17 cellular contexts compared by ENCODE assay signal in the genomic region with DNA sequence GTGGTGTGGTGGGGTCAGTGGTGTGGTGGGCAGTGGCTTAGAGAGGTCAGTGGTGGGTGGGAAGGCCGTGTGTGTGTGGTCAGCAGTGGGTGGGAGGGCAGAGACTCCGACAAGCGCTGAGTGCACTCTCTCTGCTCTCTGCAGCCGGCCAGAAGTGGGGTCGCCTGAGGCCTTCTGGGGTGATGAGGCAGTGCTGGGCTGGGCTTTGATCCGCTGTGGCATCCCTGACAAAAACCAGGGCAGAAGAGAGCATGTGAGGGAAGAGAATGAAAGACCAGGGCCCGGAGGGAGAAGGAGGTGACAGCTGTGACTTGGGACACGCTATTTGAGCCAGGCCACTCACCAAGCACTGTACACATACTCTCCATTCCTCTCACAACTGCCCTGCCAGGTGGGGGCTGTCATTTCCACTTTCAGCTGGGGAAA. TPM values are rescaled to one million over a fixed set of nuclear protein-coding genes. Genes with fewer than 3 reads are reported as not detected.
DNase-seq lines count a peak whose midpoint lies in the region; ATAC-seq and TF ChIP-seq lines count a peak whose summit lies in the region.
"Had no signal": no experiment of that assay in that cellular context is flagged by ENCODE, and none has a peak within 500 bp of the region (broad histone marks: within the 10 kb centered on the region; RNA-seq: fewer than 3 reads in every experiment).

No MANE protein-coding gene starts in this region.

- TF ChIP-seq CTCF in upper lobe of left lung (IDR thresholded peaks at IDR 0.05) (no peak), MCF 10A (IDR thresholded peaks at IDR 0.05; ENCODE audit: unreplicated experiment) (no peak)

- no peak for DNase-seq in stimulated activated naive CD8-positive, alpha-beta T cell treated with anti-CD3 and anti-CD28 coated beads, Interleukin-15, amount 100 ng/mL, for 72 hours
- DNase-seq in upper lobe of left lung (no peak), MCF 10A (ENCODE audit: unreplicated experiment) (no peak)
- no peak for DNase-seq in activated CD8-positive, alpha-beta T cell treated with anti-CD3 and anti-CD28 coated beads, Interleukin-2, amount 10 ng/mL, durations not matched to agents 7 days and 5 days
- DNase-seq: AML-193, H7, IMR-90, Karpas-422, MM.1S, NCI-H1092 treated with DMSO at 0.1 percent for 48 hours, NCI-H510A treated with DMSO at 0.1 percent for 48 hours, NCI-H82, PC-3 had no signal

- H3K27ac ChIP-seq in muscle layer of duodenum (ENCODE audit: low read length) (peak overlapping the region; percentile 26), rectal smooth muscle tissue (ENCODE audit: low read depth, low read length) (peak overlapping the region; percentile 64), upper lobe of left lung (peak overlapping the region; percentile 8 to 64 (median 44))

- H3K27me3 Mint-ChIP-seq in stimulated activated naive CD8-positive, alpha-beta T cell treated with anti-CD3 and anti-CD28 coated beads, Interleukin-15, Interleukin-2, amounts not matched to agents 100 ng/mL and 50 ng/mL, for 24 hours: no peaks in the 10 kb centered on the region
- H3K27me3 Mint-ChIP-seq in stimulated activated naive CD8-positive, alpha-beta T cell treated with anti-CD3 and anti-CD28 coated beads, Interleukin-15, amount 100 ng/mL, for 72 hours: no peaks in the 10 kb centered on the region
- H3K27me3 Mint-ChIP-seq in MCF 10A (ENCODE audit: insufficient read depth, unreplicated experiment): no peaks in the 10 kb centered on the region
- H3K27me3 Mint-ChIP-seq in stimulated activated memory B cell treated with anti-CD40 and anti-IgM and Interleukin-4, amounts not matched to agents 10 μg/mL and 1 μg/mL and 100 μg/mL, for 72 hours: no peaks in the 10 kb centered on the region
- H3K27me3 Mint-ChIP-seq in activated CD8-positive, alpha-beta T cell treated with anti-CD3 and anti-CD28 coated beads, Interleukin-2, amount 10 ng/mL, durations not matched to agents 7 days and 5 days (ENCODE audit: low read depth): no peaks in the 10 kb centered on the region

- peaks cover 39% of the 10 kb centered on the region for H3K4me1 Mint-ChIP-seq in stimulated activated naive CD8-positive, alpha-beta T cell treated with anti-CD3 and anti-CD28 coated beads, Interleukin-15, Interleukin-2, amounts not matched to agents 100 ng/mL and 50 ng/mL, for 24 hours (ENCODE audit: low read depth)
- peaks cover 46% of the 10 kb centered on the region for H3K4me1 Mint-ChIP-seq in stimulated activated naive CD8-positive, alpha-beta T cell treated with anti-CD3 and anti-CD28 coated beads, Interleukin-15, amount 100 ng/mL, for 72 hours
- H3K4me1 Mint-ChIP-seq in MCF 10A (ENCODE audit: insufficient read depth, unreplicated experiment): peaks cover 7% of the 10 kb centered on the region
- H3K4me1 Mint-ChIP-seq in stimulated activated memory B cell treated with anti-CD40 and anti-IgM and Interleukin-4, amounts not matched to agents 10 μg/mL and 1 μg/mL and 100 μg/mL, for 72 hours: no peaks in the 10 kb centered on the region
- peaks cover 22% of the 10 kb centered on the region for H3K4me1 Mint-ChIP-seq in activated CD8-positive, alpha-beta T cell treated with anti-CD3 and anti-CD28 coated beads, Interleukin-2, amount 10 ng/mL, durations not matched to agents 7 days and 5 days (ENCODE audit: low read depth)

- POLR2A ChIA-PET in MCF 10A (lab: Yijun Ruan, JAX): no interaction called here
- POLR2A ChIA-PET in activated CD8-positive, alpha-beta T cell treated with anti-CD3 and anti-CD28 coated beads, Interleukin-2, amount 10 ng/mL, durations not matched to agents 7 days and 5 days (lab: Charles Lee): no interaction called here

- BruUV-seq in MCF 10A (replicated peaks; lab: Mats Ljungman, UMichigan): no TSS peak

- CTCF ChIA-PET in MCF 10A (lab: Yijun Ruan, JAX): interaction anchor here (1.1 kb wide), 2 partner anchors 28 to 225 kb away, joined by 3 read pairs; no protein-coding TSS in a partner anchor
- CTCF ChIA-PET in activated CD8-positive, alpha-beta T cell treated with anti-CD3 and anti-CD28 coated beads, Interleukin-2, amount 10 ng/mL, durations not matched to agents 7 days and 5 days (lab: Charles Lee): no interaction called here

- H3K4me1 ChIP-seq in muscle layer of duodenum (ENCODE audit: control insufficient read depth in 1 of 2, insufficient read depth in 2 of 2, low read length in 2 of 2) (peaks cover 9 to 56% of the 10 kb centered on the region in 2 donors), rectal smooth muscle tissue (ENCODE audit: control insufficient read depth, insufficient read depth, low read length) (peaks cover 54% of the 10 kb centered on the region), upper lobe of left lung (peaks cover 14 to 25% (median 19%) of the 10 kb centered on the region in 4 donors)

- intact Hi-C loops in MCF 10A (cut with micrococcal nuclease): no loop called here

- WGBS in upper lobe of left lung, 2 donors: 62 to 88% methylated on average over 8 of the region's 8 CpGs

- H3K9me3 Mint-ChIP-seq in stimulated activated naive CD8-positive, alpha-beta T cell treated with anti-CD3 and anti-CD28 coated beads, Interleukin-15, Interleukin-2, amounts not matched to agents 100 ng/mL and 50 ng/mL, for 24 hours: no peaks in the 10 kb centered on the region
- no peaks in the 10 kb centered on the region for H3K9me3 Mint-ChIP-seq in stimulated activated naive CD8-positive, alpha-beta T cell treated with anti-CD3 and anti-CD28 coated beads, Interleukin-15, amount 100 ng/mL, for 72 hours
- no peaks in the 10 kb centered on the region for H3K9me3 Mint-ChIP-seq in MCF 10A (ENCODE audit: unreplicated experiment)
- H3K9me3 Mint-ChIP-seq in stimulated activated memory B cell treated with anti-CD40 and anti-IgM and Interleukin-4, amounts not matched to agents 10 μg/mL and 1 μg/mL and 100 μg/mL, for 72 hours: no peaks in the 10 kb centered on the region
- H3K9me3 Mint-ChIP-seq in activated CD8-positive, alpha-beta T cell treated with anti-CD3 and anti-CD28 coated beads, Interleukin-2, amount 10 ng/mL, durations not matched to agents 7 days and 5 days (ENCODE audit: insufficient read depth): no peaks in the 10 kb centered on the region

- no peak for TF ChIP-seq POLR2A in upper lobe of left lung (IDR thresholded peaks at IDR 0.05)

- H3K36me3 Mint-ChIP-seq in stimulated activated naive CD8-positive, alpha-beta T cell treated with anti-CD3 and anti-CD28 coated beads, Interleukin-15, Interleukin-2, amounts not matched to agents 100 ng/mL and 50 ng/mL, for 24 hours (ENCODE audit: low read depth): no peaks in the 10 kb centered on the region
- H3K36me3 Mint-ChIP-seq in MCF 10A (ENCODE audit: insufficient read depth, unreplicated experiment): no peaks in the 10 kb centered on the region
- no peaks in the 10 kb centered on the region for H3K36me3 Mint-ChIP-seq in stimulated activated memory B cell treated with anti-CD40 and anti-IgM and Interleukin-4, amounts not matched to agents 10 μg/mL and 1 μg/mL and 100 μg/mL, for 72 hours
- H3K36me3 Mint-ChIP-seq in activated CD8-positive, alpha-beta T cell treated with anti-CD3 and anti-CD28 coated beads, Interleukin-2, amount 10 ng/mL, durations not matched to agents 7 days and 5 days (ENCODE audit: low read depth): no peaks in the 10 kb centered on the region

- no peaks in the 10 kb centered on the region for H3K27me3 ChIP-seq in muscle layer of duodenum (ENCODE audit: low read depth, low read length)
- H3K27me3 ChIP-seq in rectal smooth muscle tissue (ENCODE audit: control insufficient read depth, insufficient read depth, low read length): no peaks in the 10 kb centered on the region
- no peaks in the 10 kb centered on the region for H3K27me3 ChIP-seq in upper lobe of left lung

- no peak for ATAC-seq in stimulated activated naive CD8-positive, alpha-beta T cell treated with anti-CD3 and anti-CD28 coated beads, Interleukin-15, amount 100 ng/mL, for 72 hours
- no peak for ATAC-seq in upper lobe of left lung (ENCODE audit: low FRiP score in 2 of 2)
- no peak for ATAC-seq in stimulated activated memory B cell treated with anti-CD40 and anti-IgM and Interleukin-4, amounts not matched to agents 10 μg/mL and 1 μg/mL and 100 μg/mL, for 72 hours
- no peak for ATAC-seq in activated CD8-positive, alpha-beta T cell treated with anti-CD3 and anti-CD28 coated beads, Interleukin-2, amount 10 ng/mL, durations not matched to agents 7 days and 5 days
- ATAC-seq: PC-3 had no signal

- H3K9me3 ChIP-seq in muscle layer of duodenum (ENCODE audit: control insufficient read depth in 1 of 2, low read length in 2 of 2) (no peaks in the 10 kb centered on the region), upper lobe of left lung (no peaks in the 10 kb centered on the region)

- H3K4me3 Mint-ChIP-seq in stimulated activated naive CD8-positive, alpha-beta T cell treated with anti-CD3 and anti-CD28 coated beads, Interleukin-15, Interleukin-2, amounts not matched to agents 100 ng/mL and 50 ng/mL, for 24 hours: no peak overlapping the region
- no peak overlapping the region for H3K4me3 Mint-ChIP-seq in stimulated activated naive CD8-positive, alpha-beta T cell treated with anti-CD3 and anti-CD28 coated beads, Interleukin-15, amount 100 ng/mL, for 72 hours
- H3K4me3 Mint-ChIP-seq in MCF 10A (ENCODE audit: unreplicated experiment): no peak overlapping the region
- no peak overlapping the region for H3K4me3 Mint-ChIP-seq in stimulated activated memory B cell treated with anti-CD40 and anti-IgM and Interleukin-4, amounts not matched to agents 10 μg/mL and 1 μg/mL and 100 μg/mL, for 72 hours
- H3K4me3 Mint-ChIP-seq in activated CD8-positive, alpha-beta T cell treated with anti-CD3 and anti-CD28 coated beads, Interleukin-2, amount 10 ng/mL, durations not matched to agents 7 days and 5 days: no peak overlapping the region

- H3K4me3 ChIP-seq in muscle layer of duodenum (ENCODE audit: low read depth in 1 of 2, low read length in 2 of 2): no peak overlapping the region
- no peak overlapping the region for H3K4me3 ChIP-seq in rectal smooth muscle tissue (ENCODE audit: low read length)
- H3K4me3 ChIP-seq in upper lobe of left lung: no peak overlapping the region

- H3K36me3 ChIP-seq in muscle layer of duodenum (ENCODE audit: control insufficient read depth in 1 of 2, insufficient read depth in 2 of 2, low read length in 2 of 2) (no peaks in the 10 kb centered on the region), rectal smooth muscle tissue (ENCODE audit: control insufficient read depth, insufficient read depth, low read length) (no peaks in the 10 kb centered on the region), upper lobe of left lung (no peaks in the 10 kb centered on the region)

- H3K27ac Mint-ChIP-seq in stimulated activated naive CD8-positive, alpha-beta T cell treated with anti-CD3 and anti-CD28 coated beads, Interleukin-15, Interleukin-2, amounts not matched to agents 100 ng/mL and 50 ng/mL, for 24 hours: peak overlapping the region; percentile 54
- H3K27ac Mint-ChIP-seq in stimulated activated naive CD8-positive, alpha-beta T cell treated with anti-CD3 and anti-CD28 coated beads, Interleukin-15, amount 100 ng/mL, for 72 hours: peak overlapping the region in 1 of 2 donors; percentile 40
- no peak overlapping the region for H3K27ac Mint-ChIP-seq in MCF 10A (ENCODE audit: low read depth, unreplicated experiment)
- H3K27ac Mint-ChIP-seq in stimulated activated memory B cell treated with anti-CD40 and anti-IgM and Interleukin-4, amounts not matched to agents 10 μg/mL and 1 μg/mL and 100 μg/mL, for 72 hours: no peak overlapping the region
- H3K27ac Mint-ChIP-seq in activated CD8-positive, alpha-beta T cell treated with anti-CD3 and anti-CD28 coated beads, Interleukin-2, amount 10 ng/mL, durations not matched to agents 7 days and 5 days: no peak overlapping the region

- no peak for TF ChIP-seq EP300 in upper lobe of left lung (IDR thresholded peaks at IDR 0.05)

- no peak overlapping the region for H3K9ac ChIP-seq in rectal smooth muscle tissue (ENCODE audit: low read length)

RNA-seq across cellular contexts. Expression of a gene that starts 50.8 kb away (rescaled TPM):
- total RNA-seq in upper lobe of left lung (10 to 100 TPM in 5 of 6 donors, 1 to 10 TPM in 1; 9.9 to 59.7 (median 21.4) TPM), MCF 10A (2022) (0.07 and 0.29 TPM in 2 replicates)
- under 1 TPM; 0.26 to 0.44 TPM for total RNA-seq in activated CD8-positive, alpha-beta T cell treated with anti-CD3 and anti-CD28 coated beads, Interleukin-2, amount 10 ng/mL, durations not matched to agents 7 days and 5 days
- total RNA-seq: IMR-90 had no signal
